ENCODE assay signal across 1 cellular context in the genomic region with DNA sequence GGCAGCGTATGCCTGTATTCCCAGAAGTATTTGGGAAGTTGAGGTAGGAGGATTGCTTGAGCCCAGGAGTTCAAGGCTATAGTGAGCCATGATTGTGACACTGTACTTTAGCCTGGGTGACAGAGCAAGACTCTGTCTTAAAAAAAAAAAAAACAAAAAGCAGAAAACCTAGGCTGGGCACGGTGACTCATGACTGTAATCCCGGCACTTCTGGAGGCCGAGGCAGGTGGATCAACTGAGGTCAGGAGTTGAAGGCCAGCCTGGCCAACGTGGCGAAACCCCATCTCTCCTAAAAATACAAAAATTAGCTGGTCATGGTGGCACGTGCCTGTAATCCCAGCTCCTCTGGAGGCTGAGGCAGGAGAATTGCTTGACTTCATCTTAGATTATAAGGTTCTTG.
TF ChIP-seq lines count a peak whose summit lies in the region.

No MANE protein-coding gene starts in this region.

TF ChIP-seq in HepG2, 621 proteins besides CTCF, POLR2A, EP300 and RAD21 (continued from another document and continues in another):
- TF ChIP-seq ZBED4 (CRISPR knock-in tag; IDR thresholded peaks at IDR 0.05; ENCODE audit: borderline replicate concordance) (no peak), NPAS2 (CRISPR knock-in tag; IDR thresholded peaks at IDR 0.05; ENCODE audit: borderline replicate concordance) (0 out of 2 replicates have a peak, but pooled peaks have one; percentile 18), CEBPB (IDR thresholded peaks at IDR 0.05; ENCODE audit: borderline replicate concordance, low read depth, low read length) (peak; percentile 57), ZFX (CRISPR knock-in tag; IDR thresholded peaks at IDR 0.05; ENCODE audit: low read depth) (peak; percentile 43; the same call in 1 of the 2 replicates), GTF3A (CRISPR knock-in tag; conservative IDR thresholded peaks at IDR 0.05) (no peak), ZNF564 (CRISPR knock-in tag; IDR thresholded peaks at IDR 0.05) (no peak), HNF1B (CRISPR knock-in tag; IDR thresholded peaks at IDR 0.05) (peak; percentile 61), JUNB (CRISPR knock-in tag; IDR thresholded peaks at IDR 0.05; ENCODE audit: borderline replicate concordance) (peak; percentile 87; the same call in 1 of the 2 replicates), FOXO1 (CRISPR knock-in tag; IDR thresholded peaks at IDR 0.05) (peak; percentile 50; the same call in 1 of the 2 replicates), ZNF20 (CRISPR knock-in tag; IDR thresholded peaks at IDR 0.05) (no peak), GABPB1 (CRISPR knock-in tag; IDR thresholded peaks at IDR 0.05) (peak; percentile 46; the same call in 1 of the 2 replicates), NFYC (CRISPR knock-in tag; IDR thresholded peaks at IDR 0.05) (no peak), SOX5 (CRISPR knock-in tag; IDR thresholded peaks at IDR 0.05; ENCODE audit: borderline replicate concordance) (peak; percentile 78), ZNF598 (CRISPR knock-in tag; IDR thresholded peaks at IDR 0.05; ENCODE audit: borderline replicate concordance) (0 out of 2 replicates have a peak, but pooled peaks have one; percentile 40), THAP11 (CRISPR knock-in tag; IDR thresholded peaks at IDR 0.05) (peak; percentile 36; the same call in 1 of the 2 replicates), ZNF773 (CRISPR knock-in tag; IDR thresholded peaks at IDR 0.05; ENCODE audit: borderline replicate concordance) (no peak), MEIS1 (CRISPR knock-in tag; IDR thresholded peaks at IDR 0.05; ENCODE audit: borderline replicate concordance) (no peak), STAG1 (CRISPR knock-in tag; IDR thresholded peaks at IDR 0.05) (0 out of 2 replicates have a peak, but pooled peaks have one; percentile 20), POGZ (CRISPR knock-in tag; IDR thresholded peaks at IDR 0.05) (peak; percentile 77; the same call in 1 of the 2 replicates), SPEN (CRISPR knock-in tag; IDR thresholded peaks at IDR 0.05; ENCODE audit: low read depth) (no peak; the same call in 1 of the 2 replicates), RBFOX2 (IDR thresholded peaks at IDR 0.05; ENCODE audit: low read depth, low read length) (no peak), PCBP2 (optimal IDR thresholded peaks at IDR 0.05; ENCODE audit: low read depth, low read length, poor library complexity, severe bottlenecking) (no peak), ZNF841 (CRISPR knock-in tag; IDR thresholded peaks at IDR 0.05; ENCODE audit: borderline replicate concordance) (no peak), PITX1 (CRISPR knock-in tag; IDR thresholded peaks at IDR 0.05) (peak; percentile 95), MEF2D (CRISPR knock-in tag; IDR thresholded peaks at IDR 0.05) (peak; percentile 44; the same call in 1 of the 2 replicates), ASH2L (IDR thresholded peaks at IDR 0.05; ENCODE audit: insufficient read length, low read depth, low read length) (no peak), ZNF350 (CRISPR knock-in tag; IDR thresholded peaks at IDR 0.05; ENCODE audit: borderline replicate concordance, low read depth) (0 out of 2 replicates have a peak, but pooled peaks have one; percentile 24), PTBP1 (IDR thresholded peaks at IDR 0.05; ENCODE audit: low read depth, low read length, poor library complexity, severe bottlenecking) (no peak), ZNF24 (IDR thresholded peaks at IDR 0.05) (no peak), ZBTB21 (CRISPR knock-in tag; IDR thresholded peaks at IDR 0.05) (no peak), RFX1 (IDR thresholded peaks at IDR 0.05) (no peak), JUN (CRISPR knock-in tag; IDR thresholded peaks at IDR 0.05) (peak; percentile 84; the same call in 1 of the 2 replicates), MTA1 (CRISPR knock-in tag; IDR thresholded peaks at IDR 0.05; ENCODE audit: borderline replicate concordance) (peak; percentile 50; the same call in 1 of the 2 replicates), ZNF441 (CRISPR knock-in tag; IDR thresholded peaks at IDR 0.05; ENCODE audit: borderline replicate concordance) (peak; percentile 76), ZFP36 (IDR thresholded peaks at IDR 0.05; ENCODE audit: borderline replicate concordance, low read depth, low read length, partially characterized antibody) (no peak), MBD4 (IDR thresholded peaks at IDR 0.05; ENCODE audit: borderline replicate concordance, low read length) (no peak), ZFP91 (CRISPR knock-in tag; IDR thresholded peaks at IDR 0.05; ENCODE audit: borderline replicate concordance) (no peak), GTF2F1 (IDR thresholded peaks at IDR 0.05; ENCODE audit: low read length) (no peak), REL (CRISPR knock-in tag; conservative IDR thresholded peaks at IDR 0.05) (no peak), ZNF644 (CRISPR knock-in tag; IDR thresholded peaks at IDR 0.05; ENCODE audit: low read depth) (peak; percentile 69), CREB1 (IDR thresholded peaks at IDR 0.05) (peak; percentile 77), CREB1 (CRISPR knock-in tag; IDR thresholded peaks at IDR 0.05) (peak; percentile 55; the same call in 1 of the 2 replicates), TFE3 (CRISPR knock-in tag; IDR thresholded peaks at IDR 0.05) (peak; percentile 76), FOXK1 (CRISPR knock-in tag; IDR thresholded peaks at IDR 0.05; ENCODE audit: borderline replicate concordance, low read depth) (0 out of 2 replicates have a peak, but pooled peaks have one; percentile 37), SALL2 (CRISPR knock-in tag; IDR thresholded peaks at IDR 0.05) (no peak), IRF1 (CRISPR knock-in tag; IDR thresholded peaks at IDR 0.05; ENCODE audit: low read depth) (no peak)
- TF ChIP-seq, protein P1, sequence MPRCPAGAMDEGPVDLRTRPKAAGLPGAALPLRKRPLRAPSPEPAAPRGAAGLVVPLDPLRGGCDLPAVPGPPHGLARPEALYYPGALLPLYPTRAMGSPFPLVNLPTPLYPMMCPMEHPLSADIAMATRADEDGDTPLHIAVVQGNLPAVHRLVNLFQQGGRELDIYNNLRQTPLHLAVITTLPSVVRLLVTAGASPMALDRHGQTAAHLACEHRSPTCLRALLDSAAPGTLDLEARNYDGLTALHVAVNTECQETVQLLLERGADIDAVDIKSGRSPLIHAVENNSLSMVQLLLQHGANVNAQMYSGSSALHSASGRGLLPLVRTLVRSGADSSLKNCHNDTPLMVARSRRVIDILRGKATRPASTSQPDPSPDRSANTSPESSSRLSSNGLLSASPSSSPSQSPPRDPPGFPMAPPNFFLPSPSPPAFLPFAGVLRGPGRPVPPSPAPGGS (CRISPR knock-in tag; IDR thresholded peaks at IDR 0.05) = no peak
- TF ChIP-seq, protein P2, sequence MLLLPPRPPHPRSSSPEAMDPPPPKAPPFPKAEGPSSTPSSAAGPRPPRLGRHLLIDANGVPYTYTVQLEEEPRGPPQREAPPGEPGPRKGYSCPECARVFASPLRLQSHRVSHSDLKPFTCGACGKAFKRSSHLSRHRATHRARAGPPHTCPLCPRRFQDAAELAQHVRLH (CRISPR knock-in tag; IDR thresholded peaks at IDR 0.05; ENCODE audit: borderline replicate concordance, low read depth) = peak; percentile 75; the same call in 1 of the 2 replicates
- TF ChIP-seq, protein P3, sequence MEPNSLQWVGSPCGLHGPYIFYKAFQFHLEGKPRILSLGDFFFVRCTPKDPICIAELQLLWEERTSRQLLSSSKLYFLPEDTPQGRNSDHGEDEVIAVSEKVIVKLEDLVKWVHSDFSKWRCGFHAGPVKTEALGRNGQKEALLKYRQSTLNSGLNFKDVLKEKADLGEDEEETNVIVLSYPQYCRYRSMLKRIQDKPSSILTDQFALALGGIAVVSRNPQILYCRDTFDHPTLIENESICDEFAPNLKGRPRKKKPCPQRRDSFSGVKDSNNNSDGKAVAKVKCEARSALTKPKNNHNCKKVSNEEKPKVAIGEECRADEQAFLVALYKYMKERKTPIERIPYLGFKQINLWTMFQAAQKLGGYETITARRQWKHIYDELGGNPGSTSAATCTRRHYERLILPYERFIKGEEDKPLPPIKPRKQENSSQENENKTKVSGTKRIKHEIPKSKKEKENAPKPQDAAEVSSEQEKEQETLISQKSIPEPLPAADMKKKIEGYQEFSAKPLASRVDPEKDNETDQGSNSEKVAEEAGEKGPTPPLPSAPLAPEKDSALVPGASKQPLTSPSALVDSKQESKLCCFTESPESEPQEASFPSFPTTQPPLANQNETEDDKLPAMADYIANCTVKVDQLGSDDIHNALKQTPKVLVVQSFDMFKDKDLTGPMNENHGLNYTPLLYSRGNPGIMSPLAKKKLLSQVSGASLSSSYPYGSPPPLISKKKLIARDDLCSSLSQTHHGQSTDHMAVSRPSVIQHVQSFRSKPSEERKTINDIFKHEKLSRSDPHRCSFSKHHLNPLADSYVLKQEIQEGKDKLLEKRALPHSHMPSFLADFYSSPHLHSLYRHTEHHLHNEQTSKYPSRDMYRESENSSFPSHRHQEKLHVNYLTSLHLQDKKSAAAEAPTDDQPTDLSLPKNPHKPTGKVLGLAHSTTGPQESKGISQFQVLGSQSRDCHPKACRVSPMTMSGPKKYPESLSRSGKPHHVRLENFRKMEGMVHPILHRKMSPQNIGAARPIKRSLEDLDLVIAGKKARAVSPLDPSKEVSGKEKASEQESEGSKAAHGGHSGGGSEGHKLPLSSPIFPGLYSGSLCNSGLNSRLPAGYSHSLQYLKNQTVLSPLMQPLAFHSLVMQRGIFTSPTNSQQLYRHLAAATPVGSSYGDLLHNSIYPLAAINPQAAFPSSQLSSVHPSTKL (CRISPR knock-in tag; IDR thresholded peaks at IDR 0.05) = peak; percentile 93
